ENCODE assay signal across 32 cellular contexts in genomic region chr1:224694969-224695368, GRCh38.
"Had no signal": no experiment of that assay in that cellular context is flagged by ENCODE, and none has a peak within 500 bp of the region (broad histone marks: within the 10 kb centered on the region; RNA-seq: fewer than 3 reads in every experiment).

No MANE protein-coding gene starts in this region.

- FAIRE-seq: astrocyte had no signal

- H3K4me3 ChIP-seq: adrenal gland, ascending aorta, body of pancreas, breast epithelium, cardiac muscle cell had no signal

- H3K9me3 ChIP-seq: adrenal gland, ascending aorta, body of pancreas, breast epithelium had no signal

- H3K36me3 ChIP-seq: adrenal gland, ascending aorta, brain microvascular endothelial cell, breast epithelium, cardiac muscle cell had no signal

- ATAC-seq: activated naive CD4-positive, alpha-beta T cell treated with anti-CD3 and anti-CD28 coated beads, Interleukin-2, amount 50 U/mL, for 72 hours; activated naive CD8-positive, alpha-beta T cell treated with anti-CD3 and anti-CD28 coated beads, Interleukin-2, amount 50 U/mL, for 24 hours; activated T-cell treated with anti-CD3 and anti-CD28 coated beads, Interleukin-2, amount 50 U/mL, for 4 hours; activated T-cell treated with anti-CD3 and anti-CD28 coated beads, Interleukin-2, amount 50 U/mL, for 72 hours; activated T-helper 17 cell treated with anti-CD3 and anti-CD28 coated beads, Interleukin-2, amount 50 U/mL, for 72 hours; body of pancreas had no signal

- H3K27ac ChIP-seq: adrenal gland, ascending aorta, body of pancreas, brain microvascular endothelial cell, breast epithelium, cardiac muscle cell had no signal

- H3K4me1 ChIP-seq: adrenal gland, ascending aorta, body of pancreas, breast epithelium had no signal

- DNase-seq: activated effector memory CD4-positive, alpha-beta T cell treated with anti-CD3 and anti-CD28 coated beads, Interleukin-2, amount 50 U/mL, for 16 hours; activated effector memory CD4-positive, alpha-beta T cell treated with Interleukin-2 at 50 U/mL for 16 hours; activated gamma-delta T cell; activated gamma-delta T cell treated with Interleukin-2 at 50 U/mL for 16 hours; activated naive CD4-positive, alpha-beta T cell; activated naive CD4-positive, alpha-beta T cell treated with anti-CD3 and anti-CD28 coated beads for 36 hours; activated naive CD4-positive, alpha-beta T cell treated with anti-CD3 and anti-CD28 coated beads, Interleukin-2, amount 10 ng/mL, durations not matched to agents 7 days and 5 days; activated naive CD4-positive, alpha-beta T cell treated with anti-CD3 and anti-CD28 coated beads, Interleukin-2, amount 50 U/mL, for 16 hours; activated naive CD4-positive, alpha-beta T cell treated with Interleukin-2 at 50 U/mL for 16 hours; activated naive CD8-positive, alpha-beta T cell treated with anti-CD3 and anti-CD28 coated beads for 36 hours; activated naive CD8-positive, alpha-beta T cell treated with anti-CD3 and anti-CD28 coated beads, Interleukin-2, amount 10 ng/mL, durations not matched to agents 7 days and 5 days; activated naive CD8-positive, alpha-beta T cell treated with anti-CD3 and anti-CD28 coated beads, Interleukin-2, amount 50 U/mL, for 24 hours; activated T-cell treated with anti-CD3 and anti-CD28 coated beads, Interleukin-2, amount 50 U/mL, for 24 hours; activated T-cell treated with anti-CD3 and anti-CD28 coated beads, Interleukin-2, amount 50 U/mL, for 4 hours; activated T-cell treated with anti-CD3 and anti-CD28 coated beads, Interleukin-2, amount 50 U/mL, for 48 hours; activated T-cell treated with anti-CD3 and anti-CD28 coated beads, Interleukin-2, amount 50 U/mL, for 72 hours; adrenal gland; amniotic stem cell; amygdala; anterior cingulate cortex; aorta; body of pancreas; brain microvascular endothelial cell; caudate nucleus; central memory CD4-positive, alpha-beta T cell; cerebellar nuclear complex had no signal

- H3K27me3 ChIP-seq: adrenal gland, ascending aorta, body of pancreas, brain microvascular endothelial cell, breast epithelium, cardiac muscle cell had no signal
